8 cellular contexts compared by ENCODE assay signal in the genomic region with DNA sequence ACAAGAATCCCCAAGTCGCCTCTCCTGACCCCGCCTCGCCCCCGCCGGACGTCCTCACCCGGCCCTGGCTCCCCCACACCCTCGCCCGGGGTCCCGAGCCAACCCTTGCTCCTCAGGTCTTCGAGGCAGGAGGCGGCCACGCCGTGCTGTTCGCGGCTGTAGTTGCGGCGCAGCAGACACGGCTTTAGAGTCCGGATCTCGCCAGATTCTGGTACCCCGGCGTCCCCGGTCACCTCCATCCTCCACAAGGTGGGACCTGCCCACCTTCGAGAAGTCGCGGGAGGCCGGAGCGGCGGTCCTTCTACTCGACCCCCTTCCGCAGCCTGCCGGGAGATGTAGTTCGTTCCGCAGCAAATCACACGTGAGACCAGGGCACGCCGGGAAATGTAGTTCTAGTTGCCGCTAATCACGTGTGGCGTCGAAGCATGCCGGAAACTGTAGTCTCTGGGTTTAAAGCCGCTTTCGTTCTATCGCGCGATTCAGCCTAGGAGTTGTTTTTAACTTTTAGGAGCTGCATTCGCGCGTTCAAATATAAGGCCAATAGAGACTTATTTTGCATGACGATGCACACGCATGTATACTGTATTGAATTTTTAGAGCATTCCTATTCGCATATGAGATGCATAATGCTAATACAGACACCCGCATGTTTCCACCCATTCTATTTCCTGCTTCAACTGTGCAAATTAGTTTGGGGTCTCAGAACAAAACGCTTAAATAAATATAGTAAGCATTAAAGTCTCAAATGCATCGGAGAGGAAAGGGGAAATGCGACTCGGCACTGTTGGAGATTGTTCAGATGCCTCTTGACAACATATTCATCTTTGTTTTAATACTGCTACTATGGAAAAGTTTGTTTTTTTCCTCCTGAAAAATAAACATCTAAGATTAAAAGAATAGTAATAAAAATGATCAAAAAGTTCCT. TPM values are rescaled to one million over a fixed set of nuclear protein-coding genes. Genes with fewer than 3 reads are reported as not detected.
DNase-seq lines count a peak whose midpoint lies in the region; ATAC-seq and TF ChIP-seq lines count a peak whose summit lies in the region.

A gene with protein sequence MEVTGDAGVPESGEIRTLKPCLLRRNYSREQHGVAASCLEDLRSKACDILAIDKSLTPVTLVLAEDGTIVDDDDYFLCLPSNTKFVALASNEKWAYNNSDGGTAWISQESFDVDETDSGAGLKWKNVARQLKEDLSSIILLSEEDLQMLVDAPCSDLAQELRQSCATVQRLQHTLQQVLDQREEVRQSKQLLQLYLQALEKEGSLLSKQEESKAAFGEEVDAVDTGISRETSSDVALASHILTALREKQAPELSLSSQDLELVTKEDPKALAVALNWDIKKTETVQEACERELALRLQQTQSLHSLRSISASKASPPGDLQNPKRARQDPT (minus strand): TSS at position 310 of the 925 bp plus-strand sequence. CDS start 71 bp downstream, at position 239.

- no peak for TF ChIP-seq POLR2A in spleen (IDR thresholded peaks at IDR 0.05)

- H3K9me3 Mint-ChIP-seq in WTC11, result no peaks in the 10 kb centered on the region

- H3K9me3 ChIP-seq in spleen, result no peaks in the 10 kb centered on the region

- H3K27me3 ChIP-seq in ACC112 (ENCODE audit: insufficient read depth, low read length), result no peaks in the 10 kb centered on the region
- no peaks in the 10 kb centered on the region for H3K27me3 ChIP-seq in spleen (replicated peaks in 1 of 7)

- H2AFZ ChIP-seq in ACC112 (ENCODE audit: low read length, unreplicated experiment), result peak within 1 kb of the TSS; percentile 90

- peak within 1 kb of the TSS; percentile 99 for H3K4me3 Mint-ChIP-seq in WTC11

- H3K4me1 ChIP-seq in ACC112 (ENCODE audit: control insufficient read depth, insufficient read depth, low read length, unreplicated experiment) (peaks cover 11% of the 10 kb centered on the region), spleen (peaks cover 28 to 65% (median 51%) of the 10 kb centered on the region in 6 donors)

- 0 to 2% (median 1%) methylated on average over 41 to 59 of the region's 59 CpGs for WGBS in spleen, 5 donors

- H3K79me2 ChIP-seq in ACC112 (ENCODE audit: control insufficient read depth, insufficient read depth, low read length, unreplicated experiment), result peaks cover 45% of the 10 kb centered on the region

- POLR2A ChIA-PET in WTC11 (lab: Charles Lee), result no interaction called here

- H3K4me1 Mint-ChIP-seq in WTC11, result peaks cover 24% of the 10 kb centered on the region

- intact Hi-C loops in spleen (cut with DNase I; ENCODE audit: low total_unique reads), result no loop called here

- ATAC-seq in GM18870 (IDR thresholded peaks at IDR 0.05; ENCODE audit: unreplicated experiment), result peak; percentile 64
- ATAC-seq in HG03139 (IDR thresholded peaks at IDR 0.05; ENCODE audit: unreplicated experiment), result peak; percentile 67
- peak; percentile 86 for ATAC-seq in WTC11

- peak within 1 kb of the TSS; percentile 98 for H3K27ac Mint-ChIP-seq in WTC11

- H3K36me3 ChIP-seq in ACC112 (ENCODE audit: insufficient read depth, low read length), result peaks cover 4% of the 10 kb centered on the region; the same call in 1 of the 2 replicates
- H3K36me3 ChIP-seq in spleen, result peaks cover 0 to 22% (median 18%) of the 10 kb centered on the region in 6 donors

- TF ChIP-seq CTCF in WTC11 (IDR thresholded peaks at IDR 0.05), result no peak
- TF ChIP-seq CTCF in cardiac fibroblast (IDR thresholded peaks at IDR 0.05; ENCODE audit: low read depth, low read length), result no peak
- TF ChIP-seq CTCF in spleen (IDR thresholded peaks at IDR 0.05 in 8 of 11, conservative IDR thresholded peaks at IDR 0.05 in 3 of 11), result peak in 1 of 11 experiments; percentile 12

- peak within 1 kb of the TSS; percentile 94 for H3K4me3 ChIP-seq in ACC112 (ENCODE audit: low read depth, low read length)
- peak within 1 kb of the TSS; percentile 78 to 86 for H3K4me3 ChIP-seq in cardiac fibroblast (replicated peaks in 1 of 2; ENCODE audit: low read depth in 2 of 2, low read length in 2 of 2)
- peak within 1 kb of the TSS; percentile 59 to 94 (median 80) for H3K4me3 ChIP-seq in spleen

- DNase-seq in NCI-H226 (peak; percentile 94), WTC11 (ENCODE audit: low spot score) (peak; percentile 98), cardiac fibroblast (ENCODE audit: low read depth in 2 of 2) (peak; percentile 96 to 97), inferior parietal cortex (ENCODE audit: extremely low spot score) (peak; percentile 98), spleen (peak; percentile 97)

- H3K27ac ChIP-seq in ACC112 (ENCODE audit: low read depth, low read length) (peak within 1 kb of the TSS; percentile 21; the same call in 1 of the 2 replicates), spleen (peak within 1 kb of the TSS; percentile 53 to 86 (median 76))

- CTCF ChIA-PET in WTC11 (lab: Charles Lee), result no interaction called here

- no peaks in the 10 kb centered on the region for H3K27me3 Mint-ChIP-seq in WTC11 (ENCODE audit: low read depth)

- H3K36me3 Mint-ChIP-seq in WTC11, result peaks cover 25% of the 10 kb centered on the region

TF ChIP-seq in WTC11, 78 proteins besides CTCF, POLR2A, EP300 and RAD21 (continues in another document):
- TF ChIP-seq CREM (CRISPR knock-in tag; IDR thresholded peaks at IDR 0.05) (peak; percentile 85; the same call in 1 of the 2 replicates), JAZF1 (CRISPR knock-in tag; IDR thresholded peaks at IDR 0.05) (no peak), ZNF219 (CRISPR knock-in tag; IDR thresholded peaks at IDR 0.05; ENCODE audit: borderline replicate concordance) (no peak), ETV6 (CRISPR knock-in tag; IDR thresholded peaks at IDR 0.05) (peak; percentile 72; the same call in 1 of the 2 replicates), TCF7 (CRISPR knock-in tag; IDR thresholded peaks at IDR 0.05; ENCODE audit: low read depth) (no peak), SMAD3 (CRISPR knock-in tag; IDR thresholded peaks at IDR 0.05; ENCODE audit: borderline replicate concordance) (peak; percentile 60; the same call in 1 of the 2 replicates), MXD4 (CRISPR knock-in tag; IDR thresholded peaks at IDR 0.05; ENCODE audit: borderline replicate concordance) (0 out of 2 replicates have a peak, but pooled peaks have one; percentile 29), FOXP1 (CRISPR knock-in tag; IDR thresholded peaks at IDR 0.05; ENCODE audit: borderline replicate concordance) (peak; percentile 50; the same call in 1 of the 2 replicates), NR2C2 (CRISPR knock-in tag; IDR thresholded peaks at IDR 0.05) (no peak)
- TF ChIP-seq, protein P1, sequence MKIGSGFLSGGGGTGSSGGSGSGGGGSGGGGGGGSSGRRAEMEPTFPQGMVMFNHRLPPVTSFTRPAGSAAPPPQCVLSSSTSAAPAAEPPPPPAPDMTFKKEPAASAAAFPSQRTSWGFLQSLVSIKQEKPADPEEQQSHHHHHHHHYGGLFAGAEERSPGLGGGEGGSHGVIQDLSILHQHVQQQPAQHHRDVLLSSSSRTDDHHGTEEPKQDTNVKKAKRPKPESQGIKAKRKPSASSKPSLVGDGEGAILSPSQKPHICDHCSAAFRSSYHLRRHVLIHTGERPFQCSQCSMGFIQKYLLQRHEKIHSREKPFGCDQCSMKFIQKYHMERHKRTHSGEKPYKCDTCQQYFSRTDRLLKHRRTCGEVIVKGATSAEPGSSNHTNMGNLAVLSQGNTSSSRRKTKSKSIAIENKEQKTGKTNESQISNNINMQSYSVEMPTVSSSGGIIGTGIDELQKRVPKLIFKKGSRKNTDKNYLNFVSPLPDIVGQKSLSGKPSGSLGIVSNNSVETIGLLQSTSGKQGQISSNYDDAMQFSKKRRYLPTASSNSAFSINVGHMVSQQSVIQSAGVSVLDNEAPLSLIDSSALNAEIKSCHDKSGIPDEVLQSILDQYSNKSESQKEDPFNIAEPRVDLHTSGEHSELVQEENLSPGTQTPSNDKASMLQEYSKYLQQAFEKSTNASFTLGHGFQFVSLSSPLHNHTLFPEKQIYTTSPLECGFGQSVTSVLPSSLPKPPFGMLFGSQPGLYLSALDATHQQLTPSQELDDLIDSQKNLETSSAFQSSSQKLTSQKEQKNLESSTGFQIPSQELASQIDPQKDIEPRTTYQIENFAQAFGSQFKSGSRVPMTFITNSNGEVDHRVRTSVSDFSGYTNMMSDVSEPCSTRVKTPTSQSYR (CRISPR knock-in tag; IDR thresholded peaks at IDR 0.05), result 0 out of 2 replicates have a peak, but pooled peaks have one; percentile 46
- TF ChIP-seq, protein P2, sequence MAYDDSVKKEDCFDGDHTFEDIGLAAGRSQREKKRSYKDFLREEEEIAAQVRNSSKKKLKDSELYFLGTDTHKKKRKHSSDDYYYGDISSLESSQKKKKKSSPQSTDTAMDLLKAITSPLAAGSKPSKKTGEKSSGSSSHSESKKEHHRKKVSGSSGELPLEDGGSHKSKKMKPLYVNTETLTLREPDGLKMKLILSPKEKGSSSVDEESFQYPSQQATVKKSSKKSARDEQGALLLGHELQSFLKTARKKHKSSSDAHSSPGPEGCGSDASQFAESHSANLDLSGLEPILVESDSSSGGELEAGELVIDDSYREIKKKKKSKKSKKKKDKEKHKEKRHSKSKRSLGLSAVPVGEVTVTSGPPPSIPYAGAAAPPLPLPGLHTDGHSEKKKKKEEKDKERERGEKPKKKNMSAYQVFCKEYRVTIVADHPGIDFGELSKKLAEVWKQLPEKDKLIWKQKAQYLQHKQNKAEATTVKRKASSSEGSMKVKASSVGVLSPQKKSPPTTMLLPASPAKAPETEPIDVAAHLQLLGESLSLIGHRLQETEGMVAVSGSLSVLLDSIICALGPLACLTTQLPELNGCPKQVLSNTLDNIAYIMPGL (CRISPR knock-in tag; IDR thresholded peaks at IDR 0.05), result peak; percentile 89
- TF ChIP-seq, protein P3, sequence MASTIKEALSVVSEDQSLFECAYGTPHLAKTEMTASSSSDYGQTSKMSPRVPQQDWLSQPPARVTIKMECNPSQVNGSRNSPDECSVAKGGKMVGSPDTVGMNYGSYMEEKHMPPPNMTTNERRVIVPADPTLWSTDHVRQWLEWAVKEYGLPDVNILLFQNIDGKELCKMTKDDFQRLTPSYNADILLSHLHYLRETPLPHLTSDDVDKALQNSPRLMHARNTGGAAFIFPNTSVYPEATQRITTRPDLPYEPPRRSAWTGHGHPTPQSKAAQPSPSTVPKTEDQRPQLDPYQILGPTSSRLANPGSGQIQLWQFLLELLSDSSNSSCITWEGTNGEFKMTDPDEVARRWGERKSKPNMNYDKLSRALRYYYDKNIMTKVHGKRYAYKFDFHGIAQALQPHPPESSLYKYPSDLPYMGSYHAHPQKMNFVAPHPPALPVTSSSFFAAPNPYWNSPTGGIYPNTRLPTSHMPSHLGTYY (CRISPR knock-in tag; IDR thresholded peaks at IDR 0.05), result no peak
- TF ChIP-seq, protein P4, sequence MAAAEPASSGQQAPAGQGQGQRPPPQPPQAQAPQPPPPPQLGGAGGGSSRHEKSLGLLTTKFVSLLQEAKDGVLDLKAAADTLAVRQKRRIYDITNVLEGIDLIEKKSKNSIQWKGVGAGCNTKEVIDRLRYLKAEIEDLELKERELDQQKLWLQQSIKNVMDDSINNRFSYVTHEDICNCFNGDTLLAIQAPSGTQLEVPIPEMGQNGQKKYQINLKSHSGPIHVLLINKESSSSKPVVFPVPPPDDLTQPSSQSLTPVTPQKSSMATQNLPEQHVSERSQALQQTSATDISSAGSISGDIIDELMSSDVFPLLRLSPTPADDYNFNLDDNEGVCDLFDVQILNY (CRISPR knock-in tag; IDR thresholded peaks at IDR 0.05), result peak; percentile 77; the same call in 1 of the 2 replicates

RNA-seq across cellular contexts. Expression of the gene that starts here (rescaled TPM):
- total RNA-seq in WTC11 (2021) (86.4 to 86.7 TPM (median 86.5 TPM) in 3 replicates), spleen (10 to 100 TPM; 18.4 to 30.1 (median 24.3) TPM)
- polyA plus RNA-seq in spleen, result 10 to 100 TPM in 2 of 3 donors, 1 to 10 TPM in 1; 7.2 to 14.4 (median 10.3) TPM

Comparison
In these comparisons a context has a peak if more than half of its experiments do, and no peak if none do; other contexts are left out.
1. Peak in every context shown above with its lines: DNase-seq, ATAC-seq, H3K4me3 ChIP-seq and H3K27ac ChIP-seq.